ENCODE assay signal across 21 cellular contexts in the genomic region with DNA sequence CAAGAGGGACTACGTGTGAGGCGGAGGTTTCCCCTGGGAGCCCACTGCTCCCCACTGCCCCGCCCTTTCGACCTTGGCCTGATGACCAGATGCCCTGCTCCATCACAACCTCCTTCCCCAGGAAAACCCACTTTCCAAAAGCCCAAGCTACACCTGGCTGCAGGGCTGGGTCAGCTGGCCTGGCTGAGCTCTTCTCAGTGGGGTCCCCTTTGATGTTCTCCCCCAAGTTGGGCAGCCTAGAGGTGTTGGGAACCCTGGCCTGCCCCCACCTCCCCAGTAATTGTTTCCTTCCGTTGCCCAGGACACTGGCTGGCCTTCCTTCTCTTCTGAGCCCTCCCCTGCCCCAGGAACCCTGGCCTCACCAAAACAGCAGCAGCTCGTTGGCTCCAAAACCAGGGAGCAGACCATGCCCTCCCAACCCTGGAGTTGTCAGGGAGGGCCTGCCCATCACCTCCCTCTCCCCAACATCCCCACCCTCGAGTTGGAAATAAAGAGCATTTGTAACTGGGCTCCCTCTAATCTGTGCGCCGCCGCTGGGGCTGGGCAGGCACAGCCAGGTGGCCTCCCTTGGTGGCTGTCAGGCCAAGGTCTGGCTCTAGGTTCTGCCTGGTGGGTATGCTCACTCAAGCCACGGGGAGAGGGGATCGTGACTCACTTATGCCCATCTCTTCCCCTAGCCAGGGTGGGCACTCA. TPM values are rescaled to one million over a fixed set of nuclear protein-coding genes. Genes with fewer than 3 reads are reported as not detected.
A peak's percentile ranks its signal among the peaks of the same experiment; 100 is the strongest.
DNase-seq lines count a peak whose midpoint lies in the region; ATAC-seq and TF ChIP-seq lines count a peak whose summit lies in the region.
"Had no signal": no experiment of that assay in that cellular context is flagged by ENCODE, and none has a peak within 500 bp of the region (broad histone marks: within the 10 kb centered on the region; RNA-seq: fewer than 3 reads in every experiment).

No MANE protein-coding gene starts in this region.

- H3K27ac ChIP-seq in WERI-Rb-1: peak overlapping the region; percentile 56
- no peak overlapping the region for H3K27ac ChIP-seq in iPS-18a (ENCODE audit: low read length)

- intact Hi-C loops in sciatic nerve (cut with DNase I): no loop called here

- DNase-seq in WERI-Rb-1: peak; percentile 71
- DNase-seq in sciatic nerve (ENCODE audit: low spot score): no peak
- no peak for DNase-seq in NCI-H1694 treated with DMSO at 0.1 percent for 48 hours (lab: John Stamatoyannopoulos, UW)
- DNase-seq: C1 segment of cervical spinal cord, DMS 273 treated with DMSO at 0.1 percent for 48 hours, GF-D8, IMR-90, Kasumi-1, MM.1S, NCI-H1092 treated with DMSO at 0.1 percent for 48 hours, NCI-H1694, NCI-H226, NCI-H524 treated with DMSO at 0.1 percent for 48 hours, RPMI8226, SIG-M5 had no signal

- peaks cover 37% of the 10 kb centered on the region; the same call in 1 of the 2 replicates for H3K4me1 ChIP-seq in ES-I3 (ENCODE audit: insufficient read depth, low read length)
- peaks cover 39% of the 10 kb centered on the region for H3K4me1 ChIP-seq in iPS-18a (ENCODE audit: control insufficient read depth, low read depth, low read length)

- H3K36me3 ChIP-seq in ES-I3 (ENCODE audit: insufficient read depth, low read length) (peaks cover 4% of the 10 kb centered on the region; the same call in 1 of the 2 replicates), WERI-Rb-1 (no peaks in the 10 kb centered on the region), iPS-18a (ENCODE audit: control insufficient read depth, low read depth, low read length) (peaks cover 19% of the 10 kb centered on the region)

- H3K27me3 ChIP-seq in WERI-Rb-1 (ENCODE audit: insufficient read depth, low read depth, severe bottlenecking) (no peaks in the 10 kb centered on the region), iPS-18a (ENCODE audit: control insufficient read depth, insufficient read depth, low read length) (peaks cover 15% of the 10 kb centered on the region)

- no peak for ATAC-seq in GM19328 (IDR thresholded peaks at IDR 0.05; ENCODE audit: unreplicated experiment)
- ATAC-seq in sciatic nerve: no peak

- H3K4me3 ChIP-seq in WERI-Rb-1 (ENCODE audit: low read depth, low read length) (no peak overlapping the region), iPS-18a (ENCODE audit: low read length) (peak overlapping the region; percentile 6)
- H3K4me3 ChIP-seq: A549 had no signal

- TF ChIP-seq CTCF in WERI-Rb-1 (IDR thresholded peaks at IDR 0.05; ENCODE audit: low read depth, low read length): no peak

- H3K9me3 ChIP-seq in ES-I3 (ENCODE audit: control insufficient read depth, insufficient read depth, low read length) (no peaks in the 10 kb centered on the region), WERI-Rb-1 (ENCODE audit: severe bottlenecking) (no peaks in the 10 kb centered on the region), iPS-18a (ENCODE audit: control insufficient read depth, low read depth, low read length) (no peaks in the 10 kb centered on the region)
- H3K9me3 ChIP-seq: A549 had no signal

- H3K9ac ChIP-seq in ES-I3 (ENCODE audit: low read depth, low read length) (0 out of 2 replicates have a peak overlapping the region, but pooled peaks have one; percentile 6), iPS-18a (ENCODE audit: low read length) (no peak overlapping the region)

RNA-seq across cellular contexts. Expression of a gene that starts 1.4 kb away (rescaled TPM):
- 0.53 TPM for total RNA-seq in sciatic nerve
- total RNA-seq: H4, IMR-90 had no signal

RNA-seq across cellular contexts. Expression of a gene that starts 3.8 kb away (rescaled TPM):
- total RNA-seq in sciatic nerve: not detected
- total RNA-seq: IMR-90, OCI-LY7 had no signal

RNA-seq across cellular contexts. Expression of a gene that starts 6.0 kb away (rescaled TPM):
- total RNA-seq in sciatic nerve: 13.6 TPM

RNA-seq across cellular contexts. Expression of a gene that starts 9.6 kb away (rescaled TPM):
- 65.9 TPM for total RNA-seq in sciatic nerve

RNA-seq across cellular contexts. Expression of a gene that starts 9.7 kb away (rescaled TPM):
- 13.6 TPM for total RNA-seq in sciatic nerve
